1 cellular context compared by ENCODE assay signal in genomic region chr19:51550848-51551672, GRCh38.
TF ChIP-seq lines count a peak whose summit lies in the region.

No MANE protein-coding gene starts in this region.

TF ChIP-seq in K562, 482 proteins besides CTCF, POLR2A, EP300 and RAD21 (continued from another document and continues in another):
- TF ChIP-seq TSHZ1 (CRISPR knock-in tag; IDR thresholded peaks at IDR 0.05) (no peak), ZNF277 (CRISPR knock-in tag; IDR thresholded peaks at IDR 0.05; ENCODE audit: borderline replicate concordance) (no peak), HDAC8 (tag; IDR thresholded peaks at IDR 0.05) (no peak), GTF2B (IDR thresholded peaks at IDR 0.05; ENCODE audit: extremely low read depth, insufficient read length) (no peak), RREB1 (CRISPR knock-in tag; IDR thresholded peaks at IDR 0.05) (no peak), FOXM1 (IDR thresholded peaks at IDR 0.05; ENCODE audit: low read depth) (no peak), FOXM1 (CRISPR knock-in tag; IDR thresholded peaks at IDR 0.05; ENCODE audit: low read depth) (no peak), POU5F1 (IDR thresholded peaks at IDR 0.05; ENCODE audit: borderline replicate concordance, low read depth, low read length, partially characterized antibody) (no peak), MECOM (CRISPR knock-in tag; IDR thresholded peaks at IDR 0.05) (no peak), ZNF263 (CRISPR knock-in tag; IDR thresholded peaks at IDR 0.05; ENCODE audit: borderline replicate concordance) (peak; percentile 55; the same call in 1 of the 2 replicates), NCOA2 (IDR thresholded peaks at IDR 0.05; ENCODE audit: partially characterized antibody in 2 of 2) (no peak), ERF (CRISPR knock-in tag; IDR thresholded peaks at IDR 0.05) (no peak; the same call in 1 of the 2 replicates), ZNF551 (CRISPR knock-in tag; IDR thresholded peaks at IDR 0.05) (no peak), ZNF518B (CRISPR knock-in tag; IDR thresholded peaks at IDR 0.05) (no peak), SNAPC5 (CRISPR knock-in tag; IDR thresholded peaks at IDR 0.05) (no peak), ZNF232 (CRISPR knock-in tag; IDR thresholded peaks at IDR 0.05) (no peak), RERE (CRISPR knock-in tag; IDR thresholded peaks at IDR 0.05; ENCODE audit: borderline replicate concordance) (no peak), NR2C1 (IDR thresholded peaks at IDR 0.05) (no peak), NR2C1 (tag; IDR thresholded peaks at IDR 0.05) (peak; percentile 49; the same call in 1 of the 2 replicates), PTBP1 (IDR thresholded peaks at IDR 0.05; ENCODE audit: low read depth, low read length) (no peak), ZFP36 (IDR thresholded peaks at IDR 0.05; ENCODE audit: low read depth, low read length, partially characterized antibody) (no peak), ZNF431 (CRISPR knock-in tag; IDR thresholded peaks at IDR 0.05) (no peak), MAFK (IDR thresholded peaks at IDR 0.05; ENCODE audit: low read length) (peak; percentile 22; the same call in 1 of the 2 replicates), GATAD2B (IDR thresholded peaks at IDR 0.05; ENCODE audit: borderline replicate concordance) (no peak), DPF2 (IDR thresholded peaks at IDR 0.05) (no peak), SAP30 (IDR thresholded peaks at IDR 0.05; ENCODE audit: borderline replicate concordance, insufficient read depth, low read depth, low read length, poor library complexity, severe bottlenecking) (no peak), SIN3B (IDR thresholded peaks at IDR 0.05; ENCODE audit: low read depth) (no peak), JUNB (CRISPR knock-in tag; conservative IDR thresholded peaks at IDR 0.05) (no peak), FOXJ3 (CRISPR knock-in tag; IDR thresholded peaks at IDR 0.05) (no peak), GMEB1 (CRISPR knock-in tag; IDR thresholded peaks at IDR 0.05) (no peak), SMARCA5 (IDR thresholded peaks at IDR 0.05) (no peak), SIRT6 (IDR thresholded peaks at IDR 0.05; ENCODE audit: low read depth, low read length) (no peak), ZNF347 (CRISPR knock-in tag; IDR thresholded peaks at IDR 0.05; ENCODE audit: low read depth) (no peak), ASH1L (IDR thresholded peaks at IDR 0.05; ENCODE audit: borderline replicate concordance, low read depth, partially characterized antibody) (no peak), POLR2H (tag; IDR thresholded peaks at IDR 0.05; ENCODE audit: low read depth) (peak; percentile 56; the same call in 1 of the 2 replicates), PHB2 (IDR thresholded peaks at IDR 0.05; ENCODE audit: low read depth) (no peak)
